In genomic region chr5:159628703-159629102, GRCh38 we compare ENCODE assay signal across 33 cellular contexts.
"Had no signal": no experiment of that assay in that cellular context is flagged by ENCODE, and none has a peak within 500 bp of the region (broad histone marks: within the 10 kb centered on the region; RNA-seq: fewer than 3 reads in every experiment).

No MANE protein-coding gene starts in this region.

- H3K4me1 ChIP-seq: adrenal gland, body of pancreas, breast epithelium, Peyer's patch had no signal

- H3K27me3 ChIP-seq: body of pancreas, breast epithelium, Peyer's patch, SJSA1 had no signal

- H3K4me3 ChIP-seq: adrenal gland, body of pancreas, breast epithelium, Peyer's patch, SJSA1 had no signal

- H3K27ac ChIP-seq: adrenal gland, body of pancreas, breast epithelium, KMS-11, Peyer's patch, SJSA1 had no signal

- DNase-seq: activated CD4-positive, alpha-beta T cell treated with anti-CD3 and anti-CD28 coated beads, Interleukin-2, amount 10 ng/mL, durations not matched to agents 24 days and 14 days; activated CD4-positive, alpha-beta T cell treated with anti-CD3 and anti-CD28 coated beads, Interleukin-2, amount 50 U/mL, for 4 hours; activated CD4-positive, CD25-positive, alpha-beta regulatory T cell treated with anti-CD3 and anti-CD28 coated beads, Interleukin-2, amount 50 U/mL, for 72 hours; activated CD8-positive, alpha-beta T cell treated with anti-CD3 and anti-CD28 coated beads for 36 hours; activated effector memory CD4-positive, alpha-beta T cell treated with Interleukin-2 at 50 U/mL for 16 hours; activated naive CD4-positive, alpha-beta T cell; activated naive CD4-positive, alpha-beta T cell treated with anti-CD3 and anti-CD28 coated beads, Interleukin-2, amount 50 U/mL, for 16 hours; activated naive CD8-positive, alpha-beta T cell treated with anti-CD3 and anti-CD28 coated beads, Interleukin-2, amount 10 ng/mL, durations not matched to agents 7 days and 5 days; activated T-cell treated with anti-CD3 and anti-CD28 coated beads, Interleukin-2, amount 50 U/mL, for 1 hour; adrenal gland; body of pancreas; cortex of kidney; MM.1S; MV-4-11; NCI-H1092; NCI-H1436 treated with DMSO at 0.1 percent for 48 hours; NCI-H1694 treated with DMSO at 0.1 percent for 48 hours; NCI-H2029; NCI-H345; NCI-H510A; NCI-H526; NCI-H748 treated with DMSO at 0.1 percent for 48 hours; PC-3; Peyer's patch; RPMI8226; SHP77 treated with DMSO at 0.1 percent for 48 hours; SK-N-SH had no signal

- H3K9me3 Mint-ChIP-seq: activated CD8-positive, alpha-beta T cell treated with anti-CD3 and anti-CD28 coated beads for 36 hours; T-helper 2 cell treated with Interferon-gamma antibody and Interleukin-4, amounts not matched to agents 5 μg/mL and 100 μg/mL, for 36 hours had no signal

- H3K36me3 ChIP-seq: adrenal gland, breast epithelium, Peyer's patch, SJSA1 had no signal

- H3K9ac ChIP-seq: KMS-11, SK-N-SH had no signal

- ATAC-seq: activated CD8-positive, alpha-beta T cell treated with anti-CD3 and anti-CD28 coated beads for 36 hours; body of pancreas; PC-3 had no signal

- H3K36me3 Mint-ChIP-seq: activated naive CD8-positive, alpha-beta T cell treated with anti-CD3 and anti-CD28 coated beads, Interleukin-2, amount 10 ng/mL, durations not matched to agents 7 days and 5 days had no signal

- H3K4me1 Mint-ChIP-seq: activated CD4-positive, alpha-beta T cell treated with anti-CD3 and anti-CD28 coated beads, Interleukin-2, amount 10 ng/mL, durations not matched to agents 24 days and 14 days; activated naive CD8-positive, alpha-beta T cell treated with anti-CD3 and anti-CD28 coated beads, Interleukin-2, amount 10 ng/mL, durations not matched to agents 7 days and 5 days had no signal

- H3K4me3 Mint-ChIP-seq: activated CD4-positive, alpha-beta T cell treated with anti-CD3 and anti-CD28 coated beads, Interleukin-2, amount 10 ng/mL, durations not matched to agents 24 days and 14 days; activated CD8-positive, alpha-beta T cell treated with anti-CD3 and anti-CD28 coated beads for 36 hours; activated naive CD8-positive, alpha-beta T cell treated with anti-CD3 and anti-CD28 coated beads, Interleukin-2, amount 10 ng/mL, durations not matched to agents 7 days and 5 days; activated T-helper 1 cell treated with anti-CD3 and anti-CD28 coated beads, Interleukin-12 subunit alpha, Interleukin-12 subunit beta, Interleukin-2, Interleukin-4 antibody, amounts not matched to agents 30 ng/mL and 10 ng/mL and 1 ng/mL, durations not matched to agents 14 hours and 24 hours and 36 hours; T-helper 1 cell treated with Interleukin-12 subunit alpha and Interleukin-12 subunit beta and Interleukin-4 antibody, amounts not matched to agents 30 μg/mL and 1 μg/mL, for 36 hours; T-helper 2 cell treated with Interferon-gamma antibody and Interleukin-4, amounts not matched to agents 5 μg/mL and 100 μg/mL, for 36 hours had no signal

- H3K9me3 ChIP-seq: adrenal gland, body of pancreas, Peyer's patch, SJSA1 had no signal

- H3K27ac Mint-ChIP-seq: activated CD4-positive, alpha-beta T cell treated with anti-CD3 and anti-CD28 coated beads, Interleukin-2, amount 10 ng/mL, durations not matched to agents 24 days and 14 days; activated CD8-positive, alpha-beta T cell treated with anti-CD3 and anti-CD28 coated beads for 36 hours; activated naive CD8-positive, alpha-beta T cell treated with anti-CD3 and anti-CD28 coated beads, Interleukin-2, amount 10 ng/mL, durations not matched to agents 7 days and 5 days; activated T-helper 1 cell treated with anti-CD3 and anti-CD28 coated beads, Interleukin-12 subunit alpha, Interleukin-12 subunit beta, Interleukin-2, Interleukin-4 antibody, amounts not matched to agents 30 ng/mL and 10 ng/mL and 1 ng/mL, durations not matched to agents 14 hours and 24 hours and 36 hours; T-helper 1 cell treated with Interleukin-12 subunit alpha and Interleukin-12 subunit beta and Interleukin-4 antibody, amounts not matched to agents 30 μg/mL and 1 μg/mL, for 36 hours; T-helper 2 cell treated with Interferon-gamma antibody and Interleukin-4, amounts not matched to agents 5 μg/mL and 100 μg/mL, for 36 hours had no signal

- H3K4me2 ChIP-seq: KMS-11, SK-N-SH had no signal
